In the genomic region with DNA sequence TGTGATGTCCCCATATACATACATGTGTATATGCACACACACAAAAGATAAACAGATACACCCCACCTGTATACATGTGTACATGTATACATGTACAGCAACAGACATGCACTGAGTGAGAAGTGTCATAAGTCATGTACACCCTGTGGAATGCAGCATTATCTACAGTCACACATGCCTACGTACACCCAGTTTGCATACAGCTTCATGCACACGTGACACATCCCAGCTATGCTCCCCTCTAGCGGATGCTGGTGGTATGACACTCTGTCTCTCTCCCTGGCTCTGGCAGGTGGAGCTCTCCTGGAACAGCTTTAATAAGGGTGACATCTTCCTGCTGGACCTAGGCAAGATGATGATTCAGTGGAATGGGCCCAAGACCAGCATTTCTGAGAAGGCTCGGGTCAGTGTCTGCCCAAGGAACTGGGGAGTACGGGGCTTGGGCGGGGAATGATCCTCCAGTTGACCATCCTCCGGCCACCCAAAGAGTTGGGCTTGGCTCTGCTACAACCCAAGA, we compare ENCODE assay signal across 8 cellular contexts. TPM values are rescaled to one million over a fixed set of nuclear protein-coding genes. Genes with fewer than 3 reads are reported as not detected.
DNase-seq lines count a peak whose midpoint lies in the region; ATAC-seq and TF ChIP-seq lines count a peak whose summit lies in the region.

No MANE protein-coding gene starts in this region.

- no peak overlapping the region for H3K9ac ChIP-seq in parathyroid adenoma

- no peak overlapping the region for H3K4me2 ChIP-seq in parathyroid adenoma (ENCODE audit: low read length)

- no peak overlapping the region for H2AFZ ChIP-seq in parathyroid adenoma

- H3K79me2 ChIP-seq in parathyroid adenoma = no peaks in the 10 kb centered on the region

- H3K9me3 ChIP-seq in parathyroid adenoma (ENCODE audit: control insufficient read depth, low read length) (no peaks in the 10 kb centered on the region), upper lobe of left lung (no peaks in the 10 kb centered on the region)

- H3K36me3 ChIP-seq in parathyroid adenoma (ENCODE audit: control insufficient read depth, insufficient read depth, low read length) (no peaks in the 10 kb centered on the region), upper lobe of left lung (peaks cover 0 to 12% (median 8%) of the 10 kb centered on the region in 4 donors)

- WGBS in upper lobe of left lung, 2 donors = 23 to 53% methylated on average over 3 to 7 of the region's 7 CpGs

- DNase-seq in Daoy (ENCODE audit: low read depth) (peak; percentile 71), HuH-7.5 (ENCODE audit: low spot score) (peak; percentile 90), SHP77 (lab: John Stamatoyannopoulos, UW) (peak; percentile 49 to 55), foreskin keratinocyte (peak; percentile 64 to 83), upper lobe of left lung (peak in 1 of 2 donors; percentile 84)
- peak; percentile 61 to 70 for DNase-seq in activated T-helper 1 cell treated with anti-CD3 and anti-CD28 coated beads, Interleukin-2, amount 50 U/mL, for 16 hours (ENCODE audit: low read depth in 1 of 2, low spot score in 1 of 2)

- TF ChIP-seq CTCF in foreskin keratinocyte (conservative IDR thresholded peaks at IDR 0.05) (peak; percentile 88), parathyroid adenoma (IDR thresholded peaks at IDR 0.05) (peak; percentile 96), upper lobe of left lung (IDR thresholded peaks at IDR 0.05) (peak; percentile 92 to 96 (median 94))

- H3K27ac ChIP-seq in foreskin keratinocyte = no peak overlapping the region
- H3K27ac ChIP-seq in parathyroid adenoma = no peak overlapping the region
- peak overlapping the region in 2 of 4 donors; percentile 89 to 95 for H3K27ac ChIP-seq in upper lobe of left lung

- H3K27me3 ChIP-seq in foreskin keratinocyte = no peaks in the 10 kb centered on the region
- no peaks in the 10 kb centered on the region for H3K27me3 ChIP-seq in parathyroid adenoma (ENCODE audit: control insufficient read depth, insufficient read depth, low read length)
- no peaks in the 10 kb centered on the region for H3K27me3 ChIP-seq in upper lobe of left lung

- H3K4me1 ChIP-seq in foreskin keratinocyte (peaks cover 4% of the 10 kb centered on the region), parathyroid adenoma (no peaks in the 10 kb centered on the region), upper lobe of left lung (peaks cover 32 to 45% (median 40%) of the 10 kb centered on the region in 4 donors)

- TF ChIP-seq POLR2A in upper lobe of left lung (IDR thresholded peaks at IDR 0.05) = no peak

- H3K4me3 ChIP-seq in parathyroid adenoma (ENCODE audit: low read depth, low read length) (no peak overlapping the region), upper lobe of left lung (no peak overlapping the region)

- peak; percentile 45 for ATAC-seq in GM21529 (IDR thresholded peaks at IDR 0.05; ENCODE audit: unreplicated experiment)
- peak; percentile 65 for ATAC-seq in foreskin keratinocyte
- ATAC-seq in upper lobe of left lung (ENCODE audit: low FRiP score in 2 of 2) = peak; percentile 53 to 81

- no peak for TF ChIP-seq EP300 in upper lobe of left lung (IDR thresholded peaks at IDR 0.05)

RNA-seq across cellular contexts. Expression of gene VILL, which starts 6.3 kb away (rescaled TPM):
- 2.3 and 5.5 TPM in 2 replicates for total RNA-seq in Daoy (2014; rRNA removed; shearing (Covaris generic))
- total RNA-seq in foreskin keratinocyte (3.7 and 3.8 TPM in 2 replicates), upper lobe of left lung (10 to 100 TPM in 5 of 6 donors, 1 to 10 TPM in 1; 5.6 to 41.9 (median 19.0) TPM)
- polyA plus RNA-seq in foreskin keratinocyte = 3.1 and 3.4 TPM in 2 replicates

RNA-seq across cellular contexts. Expression of gene PLCD1, which starts 32.6 kb away (rescaled TPM):
- 1.7 and 1.9 TPM in 2 replicates for total RNA-seq in Daoy (2014; rRNA removed; shearing (Covaris generic))
- total RNA-seq in foreskin keratinocyte (23.5 and 27.4 TPM in 2 replicates), upper lobe of left lung (10 to 100 TPM; 20.8 to 80.1 (median 36.1) TPM)
- polyA plus RNA-seq in foreskin keratinocyte = 21.5 and 28.3 TPM in 2 replicates

RNA-seq across cellular contexts. Expression of gene DLEC1, which starts 42.2 kb away (rescaled TPM):
- not detected in 2 replicates for total RNA-seq in Daoy (2014; rRNA removed; shearing (Covaris generic))
- total RNA-seq in foreskin keratinocyte = not detected in 2 replicates
- polyA plus RNA-seq in foreskin keratinocyte = 0.02 TPM in 1 of 2 replicates, not detected in the other
- total RNA-seq in upper lobe of left lung = 10 to 100 TPM in 3 of 6 donors, 1 to 10 TPM in 3; 2.3 to 34.8 (median 14.3) TPM
